In the genomic region with DNA sequence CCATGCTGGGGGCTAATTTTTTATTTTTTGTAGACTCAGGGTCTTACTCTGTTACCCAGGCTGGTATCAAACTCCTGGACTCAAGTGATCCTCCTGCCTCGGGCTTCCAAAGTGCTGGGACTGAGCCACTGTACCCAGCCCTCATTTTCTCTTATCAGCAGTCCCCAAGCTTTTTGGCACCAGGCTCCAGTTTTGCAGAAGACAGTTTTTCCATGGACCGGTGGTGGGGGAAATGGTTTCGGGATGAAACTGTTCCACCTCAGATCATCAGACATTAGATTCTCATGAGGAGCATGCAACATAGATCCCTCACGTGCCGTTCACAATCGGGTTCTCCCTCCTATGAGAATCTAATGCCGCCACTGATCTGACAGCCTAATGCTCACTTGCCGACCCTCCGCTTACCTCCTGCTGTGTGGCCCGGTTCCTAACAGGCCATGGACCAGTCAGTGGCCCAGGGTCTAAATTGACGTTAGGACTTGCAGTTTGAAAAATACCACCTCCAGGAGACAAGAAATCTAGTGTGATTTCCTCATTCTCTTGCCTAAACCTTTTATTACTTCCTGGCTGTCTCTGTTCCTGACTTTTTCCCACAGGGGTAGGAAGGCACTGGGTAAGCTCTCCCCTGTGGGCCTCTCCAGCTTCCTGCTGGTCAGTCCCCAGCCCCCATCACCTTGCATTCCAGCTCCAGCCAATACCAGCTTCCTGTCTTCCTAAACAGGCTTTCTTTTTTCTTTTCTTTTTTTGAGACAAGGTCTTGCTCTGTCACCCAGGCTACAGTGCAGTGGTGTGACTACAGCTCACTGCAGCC, we compare ENCODE assay signal across 1 cellular context.
TF ChIP-seq lines count a peak whose summit lies in the region.

No MANE protein-coding gene starts in this region.

TF ChIP-seq in HepG2, 621 proteins besides CTCF, POLR2A, EP300 and RAD21 (continued from another document and continues in another):
- TF ChIP-seq ZNF549 (CRISPR knock-in tag; IDR thresholded peaks at IDR 0.05), result no peak
- TF ChIP-seq ZNF768 (CRISPR knock-in tag; IDR thresholded peaks at IDR 0.05), result peak; percentile 82
- TF ChIP-seq NR2C2 (CRISPR knock-in tag; IDR thresholded peaks at IDR 0.05; ENCODE audit: borderline replicate concordance), result no peak
- TF ChIP-seq, protein P1, sequence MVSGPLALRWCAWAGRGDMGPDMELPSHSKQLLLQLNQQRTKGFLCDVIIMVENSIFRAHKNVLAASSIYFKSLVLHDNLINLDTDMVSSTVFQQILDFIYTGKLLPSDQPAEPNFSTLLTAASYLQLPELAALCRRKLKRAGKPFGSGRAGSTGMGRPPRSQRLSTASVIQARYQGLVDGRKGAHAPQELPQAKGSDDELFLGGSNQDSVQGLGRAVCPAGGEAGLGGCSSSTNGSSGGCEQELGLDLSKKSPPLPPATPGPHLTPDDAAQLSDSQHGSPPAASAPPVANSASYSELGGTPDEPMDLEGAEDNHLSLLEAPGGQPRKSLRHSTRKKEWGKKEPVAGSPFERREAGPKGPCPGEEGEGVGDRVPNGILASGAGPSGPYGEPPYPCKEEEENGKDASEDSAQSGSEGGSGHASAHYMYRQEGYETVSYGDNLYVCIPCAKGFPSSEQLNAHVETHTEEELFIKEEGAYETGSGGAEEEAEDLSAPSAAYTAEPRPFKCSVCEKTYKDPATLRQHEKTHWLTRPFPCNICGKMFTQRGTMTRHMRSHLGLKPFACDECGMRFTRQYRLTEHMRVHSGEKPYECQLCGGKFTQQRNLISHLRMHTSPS (CRISPR knock-in tag; IDR thresholded peaks at IDR 0.05; ENCODE audit: low read depth), result no peak
- TF ChIP-seq, protein P2, sequence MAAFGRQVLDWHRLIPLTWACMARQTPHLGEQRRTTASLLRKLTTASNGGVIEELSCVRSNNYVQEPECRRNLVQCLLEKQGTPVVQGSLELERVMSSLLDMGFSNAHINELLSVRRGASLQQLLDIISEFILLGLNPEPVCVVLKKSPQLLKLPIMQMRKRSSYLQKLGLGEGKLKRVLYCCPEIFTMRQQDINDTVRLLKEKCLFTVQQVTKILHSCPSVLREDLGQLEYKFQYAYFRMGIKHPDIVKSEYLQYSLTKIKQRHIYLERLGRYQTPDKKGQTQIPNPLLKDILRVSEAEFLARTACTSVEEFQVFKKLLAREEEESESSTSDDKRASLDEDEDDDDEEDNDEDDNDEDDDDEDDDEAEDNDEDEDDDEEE (CRISPR knock-in tag; IDR thresholded peaks at IDR 0.05), result no peak
- TF ChIP-seq NCOR1 (IDR thresholded peaks at IDR 0.05; ENCODE audit: borderline replicate concordance, low read length), result no peak
- no peak for TF ChIP-seq ZNF543 (CRISPR knock-in tag; IDR thresholded peaks at IDR 0.05)
- TF ChIP-seq PLRG1 (conservative IDR thresholded peaks at IDR 0.05), result no peak
- no peak for TF ChIP-seq ZNF850 (CRISPR knock-in tag; conservative IDR thresholded peaks at IDR 0.05)
- no peak for TF ChIP-seq PAWR (CRISPR knock-in tag; IDR thresholded peaks at IDR 0.05; ENCODE audit: borderline replicate concordance)
- TF ChIP-seq HMG20B (CRISPR knock-in tag; conservative IDR thresholded peaks at IDR 0.05), result no peak
- no peak for TF ChIP-seq ZNF724P (CRISPR knock-in tag; IDR thresholded peaks at IDR 0.05; ENCODE audit: borderline replicate concordance)
- TF ChIP-seq, protein P3, sequence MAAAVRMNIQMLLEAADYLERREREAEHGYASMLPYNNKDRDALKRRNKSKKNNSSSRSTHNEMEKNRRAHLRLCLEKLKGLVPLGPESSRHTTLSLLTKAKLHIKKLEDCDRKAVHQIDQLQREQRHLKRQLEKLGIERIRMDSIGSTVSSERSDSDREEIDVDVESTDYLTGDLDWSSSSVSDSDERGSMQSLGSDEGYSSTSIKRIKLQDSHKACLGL (CRISPR knock-in tag; IDR thresholded peaks at IDR 0.05), result no peak
- TF ChIP-seq, protein P4, sequence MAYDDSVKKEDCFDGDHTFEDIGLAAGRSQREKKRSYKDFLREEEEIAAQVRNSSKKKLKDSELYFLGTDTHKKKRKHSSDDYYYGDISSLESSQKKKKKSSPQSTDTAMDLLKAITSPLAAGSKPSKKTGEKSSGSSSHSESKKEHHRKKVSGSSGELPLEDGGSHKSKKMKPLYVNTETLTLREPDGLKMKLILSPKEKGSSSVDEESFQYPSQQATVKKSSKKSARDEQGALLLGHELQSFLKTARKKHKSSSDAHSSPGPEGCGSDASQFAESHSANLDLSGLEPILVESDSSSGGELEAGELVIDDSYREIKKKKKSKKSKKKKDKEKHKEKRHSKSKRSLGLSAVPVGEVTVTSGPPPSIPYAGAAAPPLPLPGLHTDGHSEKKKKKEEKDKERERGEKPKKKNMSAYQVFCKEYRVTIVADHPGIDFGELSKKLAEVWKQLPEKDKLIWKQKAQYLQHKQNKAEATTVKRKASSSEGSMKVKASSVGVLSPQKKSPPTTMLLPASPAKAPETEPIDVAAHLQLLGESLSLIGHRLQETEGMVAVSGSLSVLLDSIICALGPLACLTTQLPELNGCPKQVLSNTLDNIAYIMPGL (CRISPR knock-in tag; IDR thresholded peaks at IDR 0.05; ENCODE audit: borderline replicate concordance in 1 of 2, low read depth in 1 of 2), result no peak
- no peak for TF ChIP-seq ZNF121 (CRISPR knock-in tag; IDR thresholded peaks at IDR 0.05)
- no peak for TF ChIP-seq SMARCE1 (IDR thresholded peaks at IDR 0.05; ENCODE audit: borderline replicate concordance)
- TF ChIP-seq, protein P5, sequence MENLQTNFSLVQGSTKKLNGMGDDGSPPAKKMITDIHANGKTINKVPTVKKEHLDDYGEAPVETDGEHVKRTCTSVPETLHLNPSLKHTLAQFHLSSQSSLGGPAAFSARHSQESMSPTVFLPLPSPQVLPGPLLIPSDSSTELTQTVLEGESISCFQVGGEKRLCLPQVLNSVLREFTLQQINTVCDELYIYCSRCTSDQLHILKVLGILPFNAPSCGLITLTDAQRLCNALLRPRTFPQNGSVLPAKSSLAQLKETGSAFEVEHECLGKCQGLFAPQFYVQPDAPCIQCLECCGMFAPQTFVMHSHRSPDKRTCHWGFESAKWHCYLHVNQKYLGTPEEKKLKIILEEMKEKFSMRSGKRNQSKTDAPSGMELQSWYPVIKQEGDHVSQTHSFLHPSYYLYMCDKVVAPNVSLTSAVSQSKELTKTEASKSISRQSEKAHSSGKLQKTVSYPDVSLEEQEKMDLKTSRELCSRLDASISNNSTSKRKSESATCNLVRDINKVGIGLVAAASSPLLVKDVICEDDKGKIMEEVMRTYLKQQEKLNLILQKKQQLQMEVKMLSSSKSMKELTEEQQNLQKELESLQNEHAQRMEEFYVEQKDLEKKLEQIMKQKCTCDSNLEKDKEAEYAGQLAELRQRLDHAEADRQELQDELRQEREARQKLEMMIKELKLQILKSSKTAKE (CRISPR knock-in tag; IDR thresholded peaks at IDR 0.05; ENCODE audit: borderline replicate concordance), result no peak
- TF ChIP-seq ZNF234 (CRISPR knock-in tag; conservative IDR thresholded peaks at IDR 0.05), result no peak
- TF ChIP-seq STAT5B (CRISPR knock-in tag; IDR thresholded peaks at IDR 0.05), result no peak
- TF ChIP-seq, protein P6, sequence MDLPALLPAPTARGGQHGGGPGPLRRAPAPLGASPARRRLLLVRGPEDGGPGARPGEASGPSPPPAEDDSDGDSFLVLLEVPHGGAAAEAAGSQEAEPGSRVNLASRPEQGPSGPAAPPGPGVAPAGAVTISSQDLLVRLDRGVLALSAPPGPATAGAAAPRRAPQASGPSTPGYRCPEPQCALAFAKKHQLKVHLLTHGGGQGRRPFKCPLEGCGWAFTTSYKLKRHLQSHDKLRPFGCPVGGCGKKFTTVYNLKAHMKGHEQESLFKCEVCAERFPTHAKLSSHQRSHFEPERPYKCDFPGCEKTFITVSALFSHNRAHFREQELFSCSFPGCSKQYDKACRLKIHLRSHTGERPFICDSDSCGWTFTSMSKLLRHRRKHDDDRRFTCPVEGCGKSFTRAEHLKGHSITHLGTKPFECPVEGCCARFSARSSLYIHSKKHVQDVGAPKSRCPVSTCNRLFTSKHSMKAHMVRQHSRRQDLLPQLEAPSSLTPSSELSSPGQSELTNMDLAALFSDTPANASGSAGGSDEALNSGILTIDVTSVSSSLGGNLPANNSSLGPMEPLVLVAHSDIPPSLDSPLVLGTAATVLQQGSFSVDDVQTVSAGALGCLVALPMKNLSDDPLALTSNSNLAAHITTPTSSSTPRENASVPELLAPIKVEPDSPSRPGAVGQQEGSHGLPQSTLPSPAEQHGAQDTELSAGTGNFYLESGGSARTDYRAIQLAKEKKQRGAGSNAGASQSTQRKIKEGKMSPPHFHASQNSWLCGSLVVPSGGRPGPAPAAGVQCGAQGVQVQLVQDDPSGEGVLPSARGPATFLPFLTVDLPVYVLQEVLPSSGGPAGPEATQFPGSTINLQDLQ (CRISPR knock-in tag; IDR thresholded peaks at IDR 0.05), result no peak
- 0 out of 2 replicates have a peak, but pooled peaks have one; percentile 19 for TF ChIP-seq SMAD3 (CRISPR knock-in tag; IDR thresholded peaks at IDR 0.05)
- TF ChIP-seq, protein P7, sequence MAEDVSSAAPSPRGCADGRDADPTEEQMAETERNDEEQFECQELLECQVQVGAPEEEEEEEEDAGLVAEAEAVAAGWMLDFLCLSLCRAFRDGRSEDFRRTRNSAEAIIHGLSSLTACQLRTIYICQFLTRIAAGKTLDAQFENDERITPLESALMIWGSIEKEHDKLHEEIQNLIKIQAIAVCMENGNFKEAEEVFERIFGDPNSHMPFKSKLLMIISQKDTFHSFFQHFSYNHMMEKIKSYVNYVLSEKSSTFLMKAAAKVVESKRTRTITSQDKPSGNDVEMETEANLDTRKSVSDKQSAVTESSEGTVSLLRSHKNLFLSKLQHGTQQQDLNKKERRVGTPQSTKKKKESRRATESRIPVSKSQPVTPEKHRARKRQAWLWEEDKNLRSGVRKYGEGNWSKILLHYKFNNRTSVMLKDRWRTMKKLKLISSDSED (CRISPR knock-in tag; IDR thresholded peaks at IDR 0.05), result no peak
- TF ChIP-seq RFXANK (CRISPR knock-in tag; IDR thresholded peaks at IDR 0.05), result no peak
- TF ChIP-seq KDM2A (CRISPR knock-in tag; IDR thresholded peaks at IDR 0.05; ENCODE audit: borderline replicate concordance, low read depth), result no peak
- TF ChIP-seq ETV6 (CRISPR knock-in tag; conservative IDR thresholded peaks at IDR 0.05), result no peak
- TF ChIP-seq CCDC6 (CRISPR knock-in tag; IDR thresholded peaks at IDR 0.05), result no peak
- TF ChIP-seq, protein P8, sequence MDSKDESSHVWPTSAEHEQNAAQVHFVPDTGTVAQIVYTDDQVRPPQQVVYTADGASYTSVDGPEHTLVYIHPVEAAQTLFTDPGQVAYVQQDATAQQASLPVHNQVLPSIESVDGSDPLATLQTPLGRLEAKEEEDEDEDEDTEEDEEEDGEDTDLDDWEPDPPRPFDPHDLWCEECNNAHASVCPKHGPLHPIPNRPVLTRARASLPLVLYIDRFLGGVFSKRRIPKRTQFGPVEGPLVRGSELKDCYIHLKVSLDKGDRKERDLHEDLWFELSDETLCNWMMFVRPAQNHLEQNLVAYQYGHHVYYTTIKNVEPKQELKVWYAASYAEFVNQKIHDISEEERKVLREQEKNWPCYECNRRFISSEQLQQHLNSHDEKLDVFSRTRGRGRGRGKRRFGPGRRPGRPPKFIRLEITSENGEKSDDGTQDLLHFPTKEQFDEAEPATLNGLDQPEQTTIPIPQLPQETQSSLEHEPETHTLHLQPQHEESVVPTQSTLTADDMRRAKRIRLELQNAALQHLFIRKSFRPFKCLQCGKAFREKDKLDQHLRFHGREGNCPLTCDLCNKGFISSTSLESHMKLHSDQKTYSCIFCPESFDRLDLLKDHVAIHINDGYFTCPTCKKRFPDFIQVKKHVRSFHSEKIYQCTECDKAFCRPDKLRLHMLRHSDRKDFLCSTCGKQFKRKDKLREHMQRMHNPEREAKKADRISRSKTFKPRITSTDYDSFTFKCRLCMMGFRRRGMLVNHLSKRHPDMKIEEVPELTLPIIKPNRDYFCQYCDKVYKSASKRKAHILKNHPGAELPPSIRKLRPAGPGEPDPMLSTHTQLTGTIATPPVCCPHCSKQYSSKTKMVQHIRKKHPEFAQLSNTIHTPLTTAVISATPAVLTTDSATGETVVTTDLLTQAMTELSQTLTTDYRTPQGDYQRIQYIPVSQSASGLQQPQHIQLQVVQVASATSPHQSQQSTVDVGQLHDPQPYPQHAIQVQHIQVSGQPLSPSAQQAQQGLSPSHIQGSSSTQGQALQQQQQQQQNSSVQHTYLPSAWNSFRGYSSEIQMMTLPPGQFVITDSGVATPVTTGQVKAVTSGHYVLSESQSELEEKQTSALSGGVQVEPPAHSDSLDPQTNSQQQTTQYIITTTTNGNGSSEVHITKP (CRISPR knock-in tag; IDR thresholded peaks at IDR 0.05; ENCODE audit: low read depth), result peak; percentile 37; the same call in 1 of the 2 replicates
- TF ChIP-seq ATRX (CRISPR knock-in tag; IDR thresholded peaks at IDR 0.05; ENCODE audit: borderline replicate concordance), result no peak
- no peak; the same call in 1 of the 2 replicates for TF ChIP-seq ZMYM4 (CRISPR knock-in tag; IDR thresholded peaks at IDR 0.05)
- TF ChIP-seq, protein P9, sequence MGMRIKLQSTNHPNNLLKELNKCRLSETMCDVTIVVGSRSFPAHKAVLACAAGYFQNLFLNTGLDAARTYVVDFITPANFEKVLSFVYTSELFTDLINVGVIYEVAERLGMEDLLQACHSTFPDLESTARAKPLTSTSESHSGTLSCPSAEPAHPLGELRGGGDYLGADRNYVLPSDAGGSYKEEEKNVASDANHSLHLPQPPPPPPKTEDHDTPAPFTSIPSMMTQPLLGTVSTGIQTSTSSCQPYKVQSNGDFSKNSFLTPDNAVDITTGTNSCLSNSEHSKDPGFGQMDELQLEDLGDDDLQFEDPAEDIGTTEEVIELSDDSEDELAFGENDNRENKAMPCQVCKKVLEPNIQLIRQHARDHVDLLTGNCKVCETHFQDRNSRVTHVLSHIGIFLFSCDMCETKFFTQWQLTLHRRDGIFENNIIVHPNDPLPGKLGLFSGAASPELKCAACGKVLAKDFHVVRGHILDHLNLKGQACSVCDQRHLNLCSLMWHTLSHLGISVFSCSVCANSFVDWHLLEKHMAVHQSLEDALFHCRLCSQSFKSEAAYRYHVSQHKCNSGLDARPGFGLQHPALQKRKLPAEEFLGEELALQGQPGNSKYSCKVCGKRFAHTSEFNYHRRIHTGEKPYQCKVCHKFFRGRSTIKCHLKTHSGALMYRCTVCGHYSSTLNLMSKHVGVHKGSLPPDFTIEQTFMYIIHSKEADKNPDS (CRISPR knock-in tag; IDR thresholded peaks at IDR 0.05), result no peak
- no peak for TF ChIP-seq CAMTA2 (CRISPR knock-in tag; IDR thresholded peaks at IDR 0.05; ENCODE audit: borderline replicate concordance)
- TF ChIP-seq, protein P10, sequence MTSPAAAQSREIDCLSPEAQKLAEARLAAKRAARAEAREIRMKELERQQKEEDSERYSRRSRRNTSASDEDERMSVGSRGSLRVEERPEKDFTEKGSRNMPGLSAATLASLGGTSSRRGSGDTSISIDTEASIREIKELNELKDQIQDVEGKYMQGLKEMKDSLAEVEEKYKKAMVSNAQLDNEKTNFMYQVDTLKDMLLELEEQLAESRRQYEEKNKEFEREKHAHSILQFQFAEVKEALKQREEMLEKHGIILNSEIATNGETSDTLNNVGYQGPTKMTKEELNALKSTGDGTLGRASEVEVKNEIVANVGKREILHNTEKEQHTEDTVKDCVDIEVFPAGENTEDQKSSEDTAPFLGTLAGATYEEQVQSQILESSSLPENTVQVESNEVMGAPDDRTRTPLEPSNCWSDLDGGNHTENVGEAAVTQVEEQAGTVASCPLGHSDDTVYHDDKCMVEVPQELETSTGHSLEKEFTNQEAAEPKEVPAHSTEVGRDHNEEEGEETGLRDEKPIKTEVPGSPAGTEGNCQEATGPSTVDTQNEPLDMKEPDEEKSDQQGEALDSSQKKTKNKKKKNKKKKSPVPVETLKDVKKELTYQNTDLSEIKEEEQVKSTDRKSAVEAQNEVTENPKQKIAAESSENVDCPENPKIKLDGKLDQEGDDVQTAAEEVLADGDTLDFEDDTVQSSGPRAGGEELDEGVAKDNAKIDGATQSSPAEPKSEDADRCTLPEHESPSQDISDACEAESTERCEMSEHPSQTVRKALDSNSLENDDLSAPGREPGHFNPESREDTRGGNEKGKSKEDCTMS (CRISPR knock-in tag; conservative IDR thresholded peaks at IDR 0.05), result no peak
- no peak for TF ChIP-seq ZNF737 (CRISPR knock-in tag; IDR thresholded peaks at IDR 0.05; ENCODE audit: borderline replicate concordance)
- peak; percentile 71; the same call in 1 of the 2 replicates for TF ChIP-seq ZBTB38 (CRISPR knock-in tag; IDR thresholded peaks at IDR 0.05)
- no peak for TF ChIP-seq NBN (conservative IDR thresholded peaks at IDR 0.05)
- no peak for TF ChIP-seq POLR2AphosphoS2 (IDR thresholded peaks at IDR 0.05; ENCODE audit: low read depth, low read length)
- no peak for TF ChIP-seq RARG (CRISPR knock-in tag; IDR thresholded peaks at IDR 0.05; ENCODE audit: low read depth)
